8 cellular contexts compared by ENCODE assay signal in the genomic region with DNA sequence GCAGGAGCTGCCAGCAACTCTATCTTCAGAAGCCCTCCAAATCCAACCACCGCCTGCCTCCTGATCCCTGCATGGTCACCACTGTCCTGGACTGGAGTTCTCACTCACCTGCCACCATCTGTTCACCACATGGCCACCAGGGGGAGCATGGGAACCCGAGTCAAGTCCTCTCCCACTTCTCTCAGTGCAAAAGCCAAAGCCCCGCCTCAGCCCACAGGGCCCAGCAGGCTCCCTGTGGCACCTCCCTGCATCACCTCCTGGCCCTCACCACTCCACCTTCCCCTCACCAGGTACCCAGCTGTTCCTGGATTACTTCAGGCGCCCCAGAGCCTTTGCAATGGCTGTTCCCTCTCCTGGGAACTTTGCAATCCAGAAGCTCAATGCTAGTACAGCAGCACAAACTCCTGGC. TPM values are rescaled to one million over a fixed set of nuclear protein-coding genes. Genes with fewer than 3 reads are reported as not detected.
DNase-seq lines count a peak whose midpoint lies in the region; ATAC-seq, FAIRE-seq and TF ChIP-seq lines count a peak whose summit lies in the region.

No MANE protein-coding gene starts in this region.

- peak; percentile 88 for FAIRE-seq in GM18507 (lab: Jason Lieb, UNC)
- no peak for FAIRE-seq in bronchial epithelial cell (lab: Jason Lieb, UNC)

- BruUV-seq in A673 (replicated peaks; lab: Mats Ljungman, UMichigan), result no TSS peak

- H3K36me3 ChIP-seq in A673 (ENCODE audit: insufficient read depth, low read length, poor library complexity, severe bottlenecking) (peaks cover 69% of the 10 kb centered on the region), bronchial epithelial cell (ENCODE audit: control insufficient read depth, insufficient read depth, low read length) (peaks cover 30% of the 10 kb centered on the region)

- H3K27me3 ChIP-seq in A673 (replicated peaks; ENCODE audit: insufficient read depth, low read depth, low read length, poor library complexity) (no peaks in the 10 kb centered on the region), bronchial epithelial cell (ENCODE audit: control insufficient read depth, insufficient read depth, low read length) (no peaks in the 10 kb centered on the region)

- H3K9me3 ChIP-seq in A673 (ENCODE audit: low read depth, low read length, poor library complexity, severe bottlenecking), result no peaks in the 10 kb centered on the region

- H3K27ac ChIP-seq in A673 (ENCODE audit: low read depth, low read length, poor library complexity, severe bottlenecking), result no peak overlapping the region

- H3K4me1 ChIP-seq in A673 (ENCODE audit: insufficient read depth, low read length, poor library complexity, severe bottlenecking), result no peaks in the 10 kb centered on the region

- intact Hi-C loops in A673 (cut with micrococcal nuclease; ENCODE audit: unreplicated experiment) (loop anchor here (1.0 to 10.0 kb wide), 2 partner anchors 112 to 622 kb away; partner anchors contain the start of gene ZNF878), left colon (cut with DNase I, micrococcal nuclease) (loop anchor here in 1 of 2 donors (10.0 kb wide), 1 partner anchor 112 kb away; no protein-coding TSS in a partner anchor)

- CTCF ChIA-PET in A673 (lab: Charles Lee), result interaction anchor here (0.6 kb wide), 2 partner anchors 170 to 172 kb away, joined by 3 read pairs; no protein-coding TSS in a partner anchor

- H3K4me3 ChIP-seq in A673 (ENCODE audit: low read depth, low read length, poor library complexity, severe bottlenecking), result no peak overlapping the region
- H3K4me3 ChIP-seq in bronchial epithelial cell (ENCODE audit: low read depth, low read length), result no peak overlapping the region

- TF ChIP-seq CTCF in A673 (conservative IDR thresholded peaks at IDR 0.05; ENCODE audit: low read depth, low read length) (peak; percentile 95), bronchial epithelial cell (IDR thresholded peaks at IDR 0.05; ENCODE audit: insufficient read depth, low read length, severe bottlenecking) (peak; percentile 94)

- ATAC-seq in left colon (peak; percentile 58), HG02610 (IDR thresholded peaks at IDR 0.05; ENCODE audit: unreplicated experiment) (no peak)

- POLR2A ChIA-PET in A673 (lab: Charles Lee; ENCODE audit: low non-redundant PET), result no interaction called here

- DNase-seq in A673 (ENCODE audit: low spot score) (peak; percentile 85), GM18507 (ENCODE audit: extremely low spot score, insufficient read length, low read depth) (peak; percentile 55), NCI-H2196 (lab: John Stamatoyannopoulos, UW; ENCODE audit: unreplicated experiment) (peak; percentile 88), bronchial epithelial cell (ENCODE audit: low read depth) (peak; percentile 62), left colon (peak; percentile 78 to 88)
- peak; percentile 68 to 90 (median 81) for DNase-seq in activated CD4-positive, CD25-positive, alpha-beta regulatory T cell (lab: John Stamatoyannopoulos, UW)
- DNase-seq in stimulated activated CD4-positive, alpha-beta T cell treated with anti-CD3 and anti-CD28 coated beads, Interleukin-4, amount 100 ng/mL, for 48 hours (ENCODE audit: low read depth in 2 of 2), result peak; percentile 88 to 95

RNA-seq across cellular contexts. Expression of gene DHPS, which starts 5.3 kb away (rescaled TPM):
- total RNA-seq in A673 (2021), result 117 and 127 TPM in 2 replicates
- total RNA-seq in bronchial epithelial cell, result 47.4 and 94.5 TPM in 2 replicates
- 10 to 100 TPM; 68.4 to 74.7 TPM for total RNA-seq in left colon

RNA-seq across cellular contexts. Expression of gene WDR83, which starts 9.8 kb away (rescaled TPM):
- 19.4 and 24.5 TPM in 2 replicates for total RNA-seq in A673 (2021)
- 13.8 and 21.1 TPM in 2 replicates for total RNA-seq in bronchial epithelial cell
- total RNA-seq in left colon, result 1 to 10 TPM; 6.6 to 8.3 TPM

RNA-seq across cellular contexts. Expression of gene MAN2B1, which starts 9.8 kb away (rescaled TPM):
- total RNA-seq in A673 (2021), result 64.4 and 67.1 TPM in 2 replicates
- total RNA-seq in bronchial epithelial cell, result 29.8 and 32.1 TPM in 2 replicates
- total RNA-seq in left colon, result 100 to 1,000 TPM in 1 of 2 donors, 10 to 100 TPM in 1; 77.9 to 116 TPM

RNA-seq across cellular contexts. Expression of gene GNG14, which starts 11.4 kb away (rescaled TPM):
- not detected in 2 replicates for total RNA-seq in A673 (2021)
- not detected in 2 replicates for total RNA-seq in bronchial epithelial cell
- not detected for total RNA-seq in left colon

RNA-seq across cellular contexts. Expression of gene FBXW9, which starts 20.0 kb away (rescaled TPM):
- total RNA-seq in A673 (2021) (15.4 and 19.6 TPM in 2 replicates), bronchial epithelial cell (5.4 and 6.1 TPM in 2 replicates), left colon (1 to 10 TPM; 6.2 to 7.0 TPM)
